ENCODE assay signal across 18 cellular contexts in genomic region chr12:6085841-6086240, GRCh38. TPM values are rescaled to one million over a fixed set of nuclear protein-coding genes. Genes with fewer than 3 reads are reported as not detected.
DNase-seq lines count a peak whose midpoint lies in the region; ATAC-seq, FAIRE-seq and TF ChIP-seq lines count a peak whose summit lies in the region.
"Had no signal": no experiment of that assay in that cellular context is flagged by ENCODE, and none has a peak within 500 bp of the region (broad histone marks: within the 10 kb centered on the region; RNA-seq: fewer than 3 reads in every experiment).

No MANE protein-coding gene starts in this region.

- DNase-seq in H9 (no peak), SJSA1 (ENCODE audit: low read depth in 1 of 2, low spot score in 2 of 2) (no peak), neural progenitor cell (ENCODE audit: low spot score) (no peak), tibial artery (peak; percentile 3 to 54), HT-29 (ENCODE audit: low spot score) (no peak), frontal cortex (ENCODE audit: low spot score in 2 of 2) (no peak)
- DNase-seq: CD8-positive, alpha-beta T cell; KBM-7; NCI-H1105; NCI-H1694; NCI-H2081 treated with DMSO at 0.1 percent for 48 hours; NCI-H748 treated with DMSO at 0.1 percent for 48 hours; SHP77 had no signal

- H3K4me1 Mint-ChIP-seq in H9 (peaks cover 48 to 60% of the 10 kb centered on the region in 2 experiments), neural progenitor cell (peaks cover 56% of the 10 kb centered on the region)

- H4K20me1 ChIP-seq in H9 (ENCODE audit: control insufficient read depth, insufficient read depth, insufficient read length): no peaks in the 10 kb centered on the region
- H4K20me1 ChIP-seq in neural progenitor cell (ENCODE audit: low read depth): no peaks in the 10 kb centered on the region
- H4K20me1 ChIP-seq: BLaER1 treated with 17β-estradiol and CSF1 and Interleukin-3, amounts not matched to agents 10 nM and 100 nM had no signal

- H3K4me1 ChIP-seq in H9 (ENCODE audit: insufficient read depth, low read length): peaks cover 18% of the 10 kb centered on the region
- H3K4me1 ChIP-seq in SJSA1 (replicated peaks): peaks cover 59% of the 10 kb centered on the region
- peaks cover 37% of the 10 kb centered on the region for H3K4me1 ChIP-seq in neural progenitor cell
- H3K4me1 ChIP-seq in tibial artery: peaks cover 0 to 22% (median 14%) of the 10 kb centered on the region in 4 donors

- no peak overlapping the region for H3K56ac ChIP-seq in H9 (ENCODE audit: insufficient read length, low read depth, low read length)

- no peak overlapping the region for H3K27ac ChIP-seq in H9 (ENCODE audit: insufficient read length, low read depth, low read length)
- peak overlapping the region; percentile 32; the same call in 1 of the 2 replicates for H3K27ac ChIP-seq in SJSA1
- H3K27ac ChIP-seq in neural progenitor cell: no peak overlapping the region
- no peak overlapping the region for H3K27ac ChIP-seq in tibial artery
- H3K27ac ChIP-seq: BLaER1 treated with 17β-estradiol and CSF1 and Interleukin-3, amounts not matched to agents 10 nM and 100 nM had no signal

- no peak for FAIRE-seq in frontal cortex (lab: Jason Lieb, UNC)
- FAIRE-seq: GM12891, H54 had no signal

- peak overlapping the region; percentile 58 for H2BK12ac ChIP-seq in H9 (ENCODE audit: insufficient read length, low read depth, low read length)

- no peak overlapping the region for H4K8ac ChIP-seq in H9 (replicated peaks; ENCODE audit: insufficient read length, low read depth, low read length)

- no peak for TF ChIP-seq CTCF in H9 (conservative IDR thresholded peaks at IDR 0.05)
- TF ChIP-seq CTCF in neural progenitor cell (IDR thresholded peaks at IDR 0.05): no peak
- no peak for TF ChIP-seq CTCF in tibial artery (IDR thresholded peaks at IDR 0.05)

- H2AK5ac ChIP-seq in H9 (ENCODE audit: insufficient read length, low read length): no peak overlapping the region

- no peaks in the 10 kb centered on the region for H3K9me3 ChIP-seq in H9 (ENCODE audit: control insufficient read depth, low read depth, low read length)
- H3K9me3 ChIP-seq in SJSA1 (replicated peaks): peaks cover 3% of the 10 kb centered on the region; the same call in 1 of the 2 replicates
- no peaks in the 10 kb centered on the region for H3K9me3 ChIP-seq in neural progenitor cell (ENCODE audit: low read depth)
- no peaks in the 10 kb centered on the region for H3K9me3 ChIP-seq in tibial artery
- H3K9me3 ChIP-seq: BLaER1 treated with 17β-estradiol and CSF1 and Interleukin-3, amounts not matched to agents 10 nM and 100 nM had no signal

- no peak overlapping the region for H3K4me3 Mint-ChIP-seq in H9
- H3K4me3 Mint-ChIP-seq in neural progenitor cell: no peak overlapping the region
- H3K4me3 Mint-ChIP-seq: CD8-positive, alpha-beta T cell had no signal

- H3K4me3 ChIP-seq in SJSA1 (no peak overlapping the region), neural progenitor cell (no peak overlapping the region), tibial artery (no peak overlapping the region)
- H3K4me3 ChIP-seq: BLaER1 treated with 17β-estradiol and CSF1 and Interleukin-3, amounts not matched to agents 10 nM and 100 nM had no signal

- H2BK5ac ChIP-seq in H9 (ENCODE audit: insufficient read length, low read length): no peak overlapping the region

- H3K9ac ChIP-seq in H9 (ENCODE audit: extremely low read depth, insufficient read length, low read length): no peak overlapping the region
- no peak overlapping the region for H3K9ac ChIP-seq in neural progenitor cell
- H3K9ac ChIP-seq: BLaER1 treated with 17β-estradiol and CSF1 and Interleukin-3, amounts not matched to agents 10 nM and 100 nM had no signal

- H3K23ac ChIP-seq in H9 (ENCODE audit: insufficient read length, low read depth, low read length): no peak overlapping the region

- no peak overlapping the region for H2AFZ ChIP-seq in H9 (ENCODE audit: low read length)
- H2AFZ ChIP-seq in neural progenitor cell (replicated peaks): no peak overlapping the region

- peaks cover 34% of the 10 kb centered on the region for H3F3A ChIP-seq in neural progenitor cell (ENCODE audit: low read depth)

- no peak overlapping the region for H3K4me2 ChIP-seq in H9 (ENCODE audit: insufficient read depth, insufficient read length, low read length)
- H3K4me2 ChIP-seq in neural progenitor cell: no peak overlapping the region

- H3T11ph ChIP-seq in H9 (ENCODE audit: low read length): no peak overlapping the region

- H3K27me3 ChIP-seq in H9 (ENCODE audit: insufficient read depth, low read length) (no peaks in the 10 kb centered on the region), SJSA1 (replicated peaks) (no peaks in the 10 kb centered on the region), neural progenitor cell (no peaks in the 10 kb centered on the region), tibial artery (no peaks in the 10 kb centered on the region)
- H3K27me3 ChIP-seq: BLaER1 treated with 17β-estradiol and CSF1 and Interleukin-3, amounts not matched to agents 10 nM and 100 nM had no signal

- WGBS in H9 (ENCODE audit: extremely low coverage, insufficient read length, low lambda C conversion rate): no CpG with 5 or more reads among the region's 3 CpGs

- H3K9me3 Mint-ChIP-seq in H9 (no peaks in the 10 kb centered on the region), neural progenitor cell (no peaks in the 10 kb centered on the region)
- H3K9me3 Mint-ChIP-seq: CD8-positive, alpha-beta T cell had no signal

- no peak overlapping the region for H2BK20ac ChIP-seq in H9 (ENCODE audit: low read depth, low read length, poor library complexity, severe bottlenecking)

- peaks cover 3% of the 10 kb centered on the region for H3K23me2 ChIP-seq in H9 (ENCODE audit: insufficient read length, low read depth, low read length, poor library complexity, severe bottlenecking)

- H2BK120ac ChIP-seq in H9 (ENCODE audit: low read depth, low read length, poor library complexity, severe bottlenecking): no peak overlapping the region

- H4K91ac ChIP-seq in H9 (ENCODE audit: insufficient read length, low read depth, low read length): no peak overlapping the region

- 0 out of 2 replicates have a peak overlapping the region, but pooled peaks have one; percentile 82 for H2BK15ac ChIP-seq in H9 (ENCODE audit: low read depth, low read length)

- no peaks in the 10 kb centered on the region for H3K79me1 ChIP-seq in H9 (ENCODE audit: insufficient read depth, low read depth, low read length, poor library complexity, severe bottlenecking)

- no peak overlapping the region for H3K14ac ChIP-seq in H9 (ENCODE audit: insufficient read depth, low read length)

- H3K79me2 ChIP-seq in H9 (ENCODE audit: insufficient read depth, low read length) (no peaks in the 10 kb centered on the region), neural progenitor cell (ENCODE audit: low read depth) (no peaks in the 10 kb centered on the region)

- H3K4ac ChIP-seq in H9 (ENCODE audit: low read depth, low read length): no peak overlapping the region

- H3K36me3 Mint-ChIP-seq in H9 (ENCODE audit: insufficient read depth in 1 of 3, low read depth in 3 of 3) (no peaks in the 10 kb centered on the region), neural progenitor cell (no peaks in the 10 kb centered on the region)
- H3K36me3 Mint-ChIP-seq: CD8-positive, alpha-beta T cell had no signal

- peak overlapping the region; percentile 82 for H3K18ac ChIP-seq in H9 (ENCODE audit: insufficient read length, low read depth, low read length)

- H3K36me3 ChIP-seq in SJSA1 (no peaks in the 10 kb centered on the region), neural progenitor cell (no peaks in the 10 kb centered on the region), tibial artery (no peaks in the 10 kb centered on the region)
- H3K36me3 ChIP-seq: BLaER1 treated with 17β-estradiol and CSF1 and Interleukin-3, amounts not matched to agents 10 nM and 100 nM had no signal

- H3K27ac Mint-ChIP-seq in H9 (0 out of 7 replicates have a peak overlapping the region, but pooled peaks of 1 of the 3 experiments have one; percentile 5), neural progenitor cell (peak overlapping the region; percentile 47)
- H3K27ac Mint-ChIP-seq: CD8-positive, alpha-beta T cell had no signal

- no peak overlapping the region for H4K5ac ChIP-seq in H9 (ENCODE audit: insufficient read length, low read depth, low read length)

- no peak for ATAC-seq in HG03025 (IDR thresholded peaks at IDR 0.05; ENCODE audit: low FRiP score, unreplicated experiment)
- ATAC-seq: CD8-positive, alpha-beta T cell; SK-N-SH treated with all-trans-retinoic acid at 6 μM for 48 hours had no signal

- H3K27me3 Mint-ChIP-seq in H9 (ENCODE audit: low read depth) (peaks cover 10% of the 10 kb centered on the region), neural progenitor cell (ENCODE audit: insufficient read depth, low read depth) (peaks cover 5% of the 10 kb centered on the region)

- intact Hi-C loops in tibial artery (cut with DNase I; ENCODE audit: low total_unique reads): no loop called here

RNA-seq across cellular contexts. Expression of gene VWF, which starts 38.6 kb away (rescaled TPM):
- 0.17 and 0.35 TPM in 2 replicates for total RNA-seq in H9 (2021)
- 0.09 and 0.50 TPM in 2 replicates for total RNA-seq in SJSA1 (2014; rRNA removed; shearing (Covaris generic))
- 8.0 and 11.3 TPM in 2 replicates for total RNA-seq in neural progenitor cell (ENCODE audit: low replicate concordance)
- under 0.01 TPM in 1 of 2 replicates, not detected in the other for total RNA-seq in HT-29 (2014; rRNA removed; shearing (Covaris generic))
- 8.2 TPM for total RNA-seq in frontal cortex
- total RNA-seq: CD8-positive, alpha-beta T cell had no signal

Comparison
In these comparisons a context has a peak if more than half of its experiments do, and no peak if none do; other contexts are left out.
1. DNase-seq: peak in tibial artery (2 of 2); none in H9 (single experiment), SJSA1 (0 of 2), neural progenitor cell (single experiment), HT-29 (single experiment) and frontal cortex (0 of 2).